In genomic region chr3:66073464-66074141, GRCh38 we compare ENCODE assay signal across 22 cellular contexts. TPM values are rescaled to one million over a fixed set of nuclear protein-coding genes. Genes with fewer than 3 reads are reported as not detected.
DNase-seq lines count a peak whose midpoint lies in the region; ATAC-seq, FAIRE-seq and TF ChIP-seq lines count a peak whose summit lies in the region.
"Had no signal": no experiment of that assay in that cellular context is flagged by ENCODE, and none has a peak within 500 bp of the region (broad histone marks: within the 10 kb centered on the region; RNA-seq: fewer than 3 reads in every experiment).

No MANE protein-coding gene starts in this region.

- H3K36me3 ChIP-seq in Caco-2 (ENCODE audit: control insufficient read depth, insufficient read depth, low read length), result no peaks in the 10 kb centered on the region
- no peaks in the 10 kb centered on the region for H3K36me3 ChIP-seq in neural progenitor cell
- H3K36me3 ChIP-seq: Peyer's patch had no signal

- H4K20me1 ChIP-seq in neural progenitor cell (ENCODE audit: low read depth), result no peaks in the 10 kb centered on the region

- TF ChIP-seq CTCF in Caco-2 (IDR thresholded peaks at IDR 0.05; ENCODE audit: insufficient read depth in 1 of 2, low read depth in 1 of 2, low read length in 1 of 2, severe bottlenecking in 1 of 2, unreplicated experiment in 1 of 2) (no peak), neural progenitor cell (IDR thresholded peaks at IDR 0.05) (no peak), foreskin keratinocyte (conservative IDR thresholded peaks at IDR 0.05) (no peak)

- H3K27ac ChIP-seq in neural progenitor cell (no peak overlapping the region), foreskin keratinocyte (no peak overlapping the region)
- H3K27ac ChIP-seq: A549, Peyer's patch had no signal

- H3K4me3 Mint-ChIP-seq in Caco-2 (ENCODE audit: unreplicated experiment) (peak overlapping the region; percentile 68), neural progenitor cell (no peak overlapping the region)
- H3K4me3 Mint-ChIP-seq: CD4-positive, alpha-beta memory T cell had no signal

- H3K27me3 Mint-ChIP-seq in Caco-2 (ENCODE audit: insufficient read depth, unreplicated experiment) (no peaks in the 10 kb centered on the region), neural progenitor cell (ENCODE audit: insufficient read depth, low read depth) (peaks cover 9% of the 10 kb centered on the region)

- intact Hi-C loops in Caco-2 (cut with micrococcal nuclease; ENCODE audit: unreplicated experiment), result loop anchor here (1.0 kb wide), 1 partner anchor 10 kb away; no protein-coding TSS in a partner anchor

- CTCF ChIA-PET in Caco-2 (lab: Charles Lee), result interaction anchor here (0.7 kb wide), 1 partner anchor 117 kb away, joined by 3 read pairs; no protein-coding TSS in a partner anchor

- H3K4me1 Mint-ChIP-seq in Caco-2 (ENCODE audit: low read depth, unreplicated experiment), result peaks cover 9% of the 10 kb centered on the region
- H3K4me1 Mint-ChIP-seq in neural progenitor cell, result peaks cover 9% of the 10 kb centered on the region
- H3K4me1 Mint-ChIP-seq: CD4-positive, alpha-beta memory T cell had no signal

- H3F3A ChIP-seq in neural progenitor cell (ENCODE audit: low read depth), result peaks cover under 1% of the 10 kb centered on the region

- no peak overlapping the region for H3K4me2 ChIP-seq in neural progenitor cell
- H3K4me2 ChIP-seq: A549 had no signal

- no TSS peak for BruUV-seq in Caco-2 (replicated peaks; lab: Mats Ljungman, UMichigan)

- H3K4me1 ChIP-seq in Caco-2 (peaks cover 14% of the 10 kb centered on the region), neural progenitor cell (no peaks in the 10 kb centered on the region), foreskin keratinocyte (no peaks in the 10 kb centered on the region)
- H3K4me1 ChIP-seq: A549, Peyer's patch had no signal

- H3K9me3 ChIP-seq in Caco-2 (peaks cover 4% of the 10 kb centered on the region; the same call in 1 of the 2 replicates), neural progenitor cell (ENCODE audit: low read depth) (no peaks in the 10 kb centered on the region)
- H3K9me3 ChIP-seq: A549, Peyer's patch had no signal

- H3K27me3 ChIP-seq in Caco-2 (replicated peaks; ENCODE audit: control insufficient read depth, insufficient read depth, low read length) (no peaks in the 10 kb centered on the region; the same call in 1 of the 2 replicates), neural progenitor cell (no peaks in the 10 kb centered on the region), foreskin keratinocyte (no peaks in the 10 kb centered on the region)
- H3K27me3 ChIP-seq: Peyer's patch had no signal

- DNase-seq in Caco-2 (peak; percentile 59 to 62), SHP77 (lab: John Stamatoyannopoulos, UW) (peak; percentile 12 to 67), neural progenitor cell (ENCODE audit: low spot score) (peak; percentile 17), DMS79 treated with DMSO at 0.1 percent for 48 hours (lab: John Stamatoyannopoulos, UW) (no peak), foreskin keratinocyte (no peak), NCI-H69 (lab: John Stamatoyannopoulos, UW) (no peak)
- DNase-seq: CD4-positive, alpha-beta memory T cell; DMS53; MM.1S; NCI-H1105; NCI-H2081 treated with DMSO at 0.1 percent for 48 hours; NCI-H226; NCI-H524; Peyer's patch; Right ventricle myocardium superior had no signal

- H3K36me3 Mint-ChIP-seq in Caco-2 (ENCODE audit: insufficient read depth, unreplicated experiment) (no peaks in the 10 kb centered on the region), neural progenitor cell (no peaks in the 10 kb centered on the region)
- H3K36me3 Mint-ChIP-seq: CD4-positive, alpha-beta memory T cell had no signal

- peak; percentile 51 for FAIRE-seq in islet of Langerhans (lab: Jason Lieb, UNC)
- FAIRE-seq: A549, GM12892, GM18507, H1 had no signal

- ATAC-seq in activated CD4-positive, CD25-positive, alpha-beta regulatory T cell treated with anti-CD3 and anti-CD28 coated beads, Interleukin-2, amount 50 U/mL, for 24 hours, result no peak
- no peak for ATAC-seq in foreskin keratinocyte
- ATAC-seq: A549, SK-N-SH treated with all-trans-retinoic acid at 6 μM for 48 hours had no signal

- no peak overlapping the region for H3K4me3 ChIP-seq in Caco-2 (ENCODE audit: low read depth, low read length)
- H3K4me3 ChIP-seq in neural progenitor cell, result no peak overlapping the region
- H3K4me3 ChIP-seq: A549, Peyer's patch had no signal

- H3K27ac Mint-ChIP-seq in Caco-2 (ENCODE audit: unreplicated experiment) (peak overlapping the region; percentile 60), neural progenitor cell (no peak overlapping the region)
- H3K27ac Mint-ChIP-seq: CD4-positive, alpha-beta memory T cell had no signal

- peaks cover 10% of the 10 kb centered on the region for H3K9me3 Mint-ChIP-seq in Caco-2 (ENCODE audit: unreplicated experiment)
- H3K9me3 Mint-ChIP-seq in neural progenitor cell, result peaks cover 3% of the 10 kb centered on the region

- POLR2A ChIA-PET in Caco-2 (lab: Charles Lee), result interaction anchor here (0.6 kb wide), 1 partner anchor 112 kb away, joined by 3 read pairs; no protein-coding TSS in a partner anchor

- no peaks in the 10 kb centered on the region for H3K79me2 ChIP-seq in neural progenitor cell (ENCODE audit: low read depth)

- H3K9ac ChIP-seq in neural progenitor cell, result no peak overlapping the region

- no peak overlapping the region for H2AFZ ChIP-seq in neural progenitor cell (replicated peaks)

RNA-seq across cellular contexts. Expression of gene MAGI1, which starts 34.9 kb away (rescaled TPM):
- total RNA-seq in Caco-2 (2022) (63.6 and 64.9 TPM in 2 replicates), neural progenitor cell (ENCODE audit: low replicate concordance) (40.6 and 48.4 TPM in 2 replicates), foreskin keratinocyte (9.6 and 11.2 TPM in 2 replicates)
- 1.3 TPM in 2 replicates for polyA plus RNA-seq in foreskin keratinocyte
- polyA plus RNA-seq: CD4-positive, alpha-beta memory T cell had no signal

Comparison
In these comparisons a context has a peak if more than half of its experiments do, and no peak if none do; other contexts are left out.
1. DNase-seq: peak in Caco-2 (2 of 2), SHP77 (2 of 2) and neural progenitor cell (single experiment); none in DMS79 treated with DMSO at 0.1 percent for 48 hours (single experiment), foreskin keratinocyte (0 of 2) and NCI-H69 (single experiment).